Comparison of ENCODE assay signal across 8 cellular contexts in the genomic region with DNA sequence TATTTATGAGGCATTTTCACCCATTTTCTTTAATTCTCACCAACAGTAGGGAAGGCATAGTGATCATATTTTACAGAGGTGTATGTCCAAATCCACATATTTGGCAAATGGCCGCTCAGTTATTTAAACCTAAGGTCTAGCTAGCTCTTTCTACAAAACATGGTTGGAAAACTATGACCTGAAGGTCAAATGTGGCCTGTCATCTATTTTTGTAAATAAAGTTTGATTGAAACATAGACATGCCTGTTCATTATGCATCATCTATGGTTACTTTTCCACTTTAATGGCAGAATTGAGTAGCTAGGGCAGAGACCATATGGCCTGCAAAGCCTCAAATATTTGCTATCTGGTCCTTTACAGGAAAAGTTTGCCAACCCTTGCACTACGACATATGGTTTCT. TPM values are rescaled to one million over a fixed set of nuclear protein-coding genes. Genes with fewer than 3 reads are reported as not detected.
"Had no signal": no experiment of that assay in that cellular context is flagged by ENCODE, and none has a peak within 500 bp of the region (broad histone marks: within the 10 kb centered on the region; RNA-seq: fewer than 3 reads in every experiment).

No MANE protein-coding gene starts in this region.

- FAIRE-seq: G401.6, GM12891, GM12892, GM18507, GM19239 had no signal

- DNase-seq: GDM1, GF-D8 had no signal

RNA-seq across cellular contexts. Expression of a gene that starts 44.2 kb away (rescaled TPM):
- total RNA-seq: G401 had no signal
